12 cellular contexts compared by ENCODE assay signal in the genomic region with DNA sequence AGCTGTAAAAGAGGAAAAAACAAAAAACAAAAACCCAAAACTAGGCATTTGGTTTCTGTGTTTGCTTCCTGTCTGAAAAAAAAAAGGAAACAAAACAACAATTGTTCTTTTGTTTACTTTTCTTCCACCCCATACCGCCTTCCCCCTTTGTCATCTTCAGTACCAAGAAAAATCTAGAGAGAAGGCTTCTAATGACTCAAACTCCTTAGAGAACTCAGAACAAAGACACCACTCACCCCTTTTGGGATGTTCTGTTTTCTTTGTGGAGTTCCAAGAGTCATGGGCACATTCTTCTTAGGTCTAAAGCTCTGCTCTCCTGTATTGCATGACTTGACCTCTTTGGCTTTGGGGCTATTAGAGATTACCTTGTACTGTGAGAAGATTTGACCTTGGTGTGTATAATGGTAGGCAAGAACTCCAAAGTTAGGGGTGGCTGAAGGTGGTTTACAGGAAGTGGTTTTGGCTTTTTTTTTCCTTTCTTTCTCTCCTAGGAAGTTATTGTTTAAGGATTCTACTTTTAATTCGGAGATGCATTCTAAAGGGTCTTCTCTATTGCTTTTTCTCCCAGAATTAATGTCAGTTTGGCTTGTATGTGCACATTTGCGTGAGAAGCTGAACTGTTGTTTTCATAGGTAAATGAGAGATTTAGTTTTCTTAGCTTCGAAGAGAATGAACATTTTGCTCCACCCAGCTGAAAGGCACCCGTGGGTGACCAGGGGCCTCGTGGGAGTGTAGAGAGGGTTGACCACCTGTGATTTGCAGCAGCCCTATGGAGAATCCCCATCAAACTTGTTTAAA. TPM values are rescaled to one million over a fixed set of nuclear protein-coding genes. Genes with fewer than 3 reads are reported as not detected.
DNase-seq lines count a peak whose midpoint lies in the region; ATAC-seq and TF ChIP-seq lines count a peak whose summit lies in the region.
"Had no signal": no experiment of that assay in that cellular context is flagged by ENCODE, and none has a peak within 500 bp of the region (broad histone marks: within the 10 kb centered on the region; RNA-seq: fewer than 3 reads in every experiment).

No MANE protein-coding gene starts in this region.

- H3K9me3 Mint-ChIP-seq in nephron progenitor cell (peaks cover 8% of the 10 kb centered on the region), type B pancreatic cell (no peaks in the 10 kb centered on the region)

- H3K27me3 Mint-ChIP-seq in nephron progenitor cell (ENCODE audit: low read depth, poor library complexity), result no peaks in the 10 kb centered on the region
- H3K27me3 Mint-ChIP-seq in type B pancreatic cell, result no peaks in the 10 kb centered on the region
- H3K27me3 Mint-ChIP-seq: activated naive CD8-positive, alpha-beta T cell treated with anti-CD3 and anti-CD28 coated beads, Interleukin-2, amount 50 U/mL, for 24 hours had no signal

- no peak overlapping the region for H3K4me3 Mint-ChIP-seq in nephron progenitor cell
- H3K4me3 Mint-ChIP-seq in type B pancreatic cell, result no peak overlapping the region
- H3K4me3 Mint-ChIP-seq: activated naive CD8-positive, alpha-beta T cell treated with anti-CD3 and anti-CD28 coated beads, Interleukin-2, amount 50 U/mL, for 24 hours had no signal

- H3K36me3 Mint-ChIP-seq in nephron progenitor cell (ENCODE audit: low read depth) (no peaks in the 10 kb centered on the region), type B pancreatic cell (no peaks in the 10 kb centered on the region)

- TF ChIP-seq CTCF in GM12865 (IDR thresholded peaks at IDR 0.05; ENCODE audit: insufficient read depth, low read depth, low read length, missing control alignments) (no peak), nephron progenitor cell (IDR thresholded peaks at IDR 0.05) (no peak), type B pancreatic cell (conservative IDR thresholded peaks at IDR 0.05) (no peak)

- ATAC-seq in GM19463 (IDR thresholded peaks at IDR 0.05; ENCODE audit: unreplicated experiment), result peak; percentile 22
- ATAC-seq in HG02970 (IDR thresholded peaks at IDR 0.05; ENCODE audit: low FRiP score, unreplicated experiment), result peak; percentile 31
- ATAC-seq in HG03521 (IDR thresholded peaks at IDR 0.05; ENCODE audit: unreplicated experiment), result no peak

- H3K4me1 Mint-ChIP-seq in nephron progenitor cell, result no peaks in the 10 kb centered on the region
- no peaks in the 10 kb centered on the region for H3K4me1 Mint-ChIP-seq in type B pancreatic cell (ENCODE audit: unreplicated experiment)

- DNase-seq in GM12865 (ENCODE audit: low read depth) (peak; percentile 44), M059J (ENCODE audit: low read depth) (peak; percentile 9), nephron progenitor cell (no peak), type B pancreatic cell (ENCODE audit: extremely low spot score, unreplicated experiment) (no peak)
- DNase-seq in stimulated activated CD4-positive, alpha-beta T cell treated with anti-CD3 and anti-CD28 coated beads, Interleukin-12 subunit alpha, Interleukin-12 subunit beta, amount 100 ng/mL, for 4 hours, result no peak
- DNase-seq: activated CD4-positive, alpha-beta T cell treated with anti-CD3 and anti-CD28 coated beads for 4 hours; activated naive CD8-positive, alpha-beta T cell treated with anti-CD3 and anti-CD28 coated beads, Interleukin-2, amount 50 U/mL, for 24 hours; effector memory CD4-positive, alpha-beta T cell; SHP77 had no signal

- no peak overlapping the region; the same call in 1 of the 2 replicates for H3K4me3 ChIP-seq in GM12865 (ENCODE audit: low read depth, low read length)

- H3K27ac Mint-ChIP-seq in nephron progenitor cell (no peak overlapping the region), type B pancreatic cell (no peak overlapping the region)
- H3K27ac Mint-ChIP-seq: activated naive CD8-positive, alpha-beta T cell treated with anti-CD3 and anti-CD28 coated beads, Interleukin-2, amount 50 U/mL, for 24 hours had no signal

RNA-seq across cellular contexts. Expression of gene ZBTB20, which starts 39.5 kb away (rescaled TPM):
- 20.0 and 25.9 TPM in 2 replicates for total RNA-seq in M059J (2014; rRNA removed; shearing (Covaris generic))
- 7.6 and 14.4 TPM in 2 replicates for total RNA-seq in type B pancreatic cell (ENCODE audit: low replicate concordance)

Comparison
In these comparisons a context has a peak if more than half of its experiments do, and no peak if none do; other contexts are left out.
1. DNase-seq: peak in GM12865 (single experiment) and M059J (single experiment); none in stimulated activated CD4-positive, alpha-beta T cell treated with anti-CD3 and anti-CD28 coated beads, Interleukin-12 subunit alpha, Interleukin-12 subunit beta, amount 100 ng/mL, for 4 hours (single experiment), nephron progenitor cell (single experiment) and type B pancreatic cell (single experiment).